In genomic region chrX:734411-734810, GRCh38 we compare ENCODE assay signal across 26 cellular contexts.
"Had no signal": no experiment of that assay in that cellular context is flagged by ENCODE, and none has a peak within 500 bp of the region (broad histone marks: within the 10 kb centered on the region; RNA-seq: fewer than 3 reads in every experiment).

No MANE protein-coding gene starts in this region.

- H3K27me3 ChIP-seq: brain microvascular endothelial cell had no signal

- H3K27me3 Mint-ChIP-seq: activated B cell treated with CpG ODN at 0.5 μM for 24 hours; activated CD8-positive, alpha-beta T cell treated with anti-CD3 and anti-CD28 coated beads for 36 hours; activated naive CD8-positive, alpha-beta T cell; activated T-helper 17 cell treated with anti-CD3 and anti-CD28 coated beads, Interleukin-2, amount 50 U/mL, for 72 hours; central memory CD8-positive, alpha-beta T cell; T-helper 17 cell had no signal

- DNase-seq: activated B cell treated with CpG ODN at 0.5 μM for 24 hours; activated CD4-positive, alpha-beta T cell treated with anti-CD3 and anti-CD28 coated beads for 48 hours; activated CD4-positive, alpha-beta T cell treated with anti-CD3 and anti-CD28 coated beads, Interleukin-2, amount 50 U/mL, for 1 hour; activated CD4-positive, alpha-beta T cell treated with anti-CD3 and anti-CD28 coated beads, Interleukin-2, amount 50 U/mL, for 48 hours; activated CD8-positive, alpha-beta memory T cell treated with anti-CD3 and anti-CD28 coated beads for 24 hours; activated CD8-positive, alpha-beta T cell treated with anti-CD3 and anti-CD28 coated beads for 36 hours; activated effector memory CD4-positive, alpha-beta T cell treated with Interleukin-2 at 50 U/mL for 16 hours; activated gamma-delta T cell treated with Interleukin-2 at 50 U/mL for 16 hours; activated naive CD4-positive, alpha-beta T cell treated with anti-CD3 and anti-CD28 coated beads, Interleukin-2, amount 50 U/mL, for 16 hours; activated naive CD4-positive, alpha-beta T cell treated with Interleukin-2 at 50 U/mL for 16 hours; activated T-cell treated with anti-CD3 and anti-CD28 coated beads, Interleukin-2, amount 50 U/mL, for 4 hours; amniotic stem cell; anterior cingulate cortex; brain microvascular endothelial cell; effector CD8-positive, alpha-beta T cell; foreskin fibroblast; T-helper 1 cell; T-helper 17 cell; T1000; WERI-Rb-1 had no signal

- ATAC-seq: activated CD4-positive, CD25-positive, alpha-beta regulatory T cell treated with anti-CD3 and anti-CD28 coated beads, Interleukin-2, amount 50 U/mL, for 24 hours; activated CD8-positive, alpha-beta T cell treated with anti-CD3 and anti-CD28 coated beads for 36 hours; activated T-cell treated with anti-CD3 and anti-CD28 coated beads, Interleukin-2, amount 50 U/mL, for 4 hours; activated T-helper 17 cell treated with anti-CD3 and anti-CD28 coated beads, Interleukin-2, amount 50 U/mL, for 72 hours; esophagus mucosa; T-helper 17 cell had no signal

- H3K36me3 ChIP-seq: brain microvascular endothelial cell, WERI-Rb-1 had no signal

- H3K36me3 Mint-ChIP-seq: activated naive CD8-positive, alpha-beta T cell had no signal

- H3K27ac Mint-ChIP-seq: activated B cell treated with CpG ODN at 0.5 μM for 24 hours; activated CD8-positive, alpha-beta T cell treated with anti-CD3 and anti-CD28 coated beads for 36 hours; activated naive CD8-positive, alpha-beta T cell; activated T-helper 17 cell treated with anti-CD3 and anti-CD28 coated beads, Interleukin-2, amount 50 U/mL, for 72 hours; T-helper 17 cell; T-helper 2 cell treated with Interferon-gamma antibody and Interleukin-4, amounts not matched to agents 5 μg/mL and 100 μg/mL, for 36 hours had no signal

- H3K27ac ChIP-seq: brain microvascular endothelial cell, WERI-Rb-1 had no signal

- H3K4me1 Mint-ChIP-seq: activated B cell treated with CpG ODN at 0.5 μM for 24 hours; activated T-helper 17 cell treated with anti-CD3 and anti-CD28 coated beads, Interleukin-2, amount 50 U/mL, for 72 hours; central memory CD8-positive, alpha-beta T cell; T-helper 17 cell had no signal

- H3K4me3 Mint-ChIP-seq: activated B cell treated with CpG ODN at 0.5 μM for 24 hours; activated CD8-positive, alpha-beta T cell treated with anti-CD3 and anti-CD28 coated beads for 36 hours; activated naive CD8-positive, alpha-beta T cell; activated T-cell treated with anti-CD3 and anti-CD28 coated beads, Interleukin-2, amount 50 U/mL, for 4 hours; activated T-helper 17 cell treated with anti-CD3 and anti-CD28 coated beads, Interleukin-2, amount 50 U/mL, for 72 hours; central memory CD8-positive, alpha-beta T cell; T-helper 17 cell; T-helper 2 cell treated with Interferon-gamma antibody and Interleukin-4, amounts not matched to agents 5 μg/mL and 100 μg/mL, for 36 hours had no signal

- H3K9me3 Mint-ChIP-seq: activated B cell treated with CpG ODN at 0.5 μM for 24 hours; activated CD8-positive, alpha-beta T cell treated with anti-CD3 and anti-CD28 coated beads for 36 hours; activated T-helper 17 cell treated with anti-CD3 and anti-CD28 coated beads, Interleukin-2, amount 50 U/mL, for 72 hours had no signal
